In genomic region chr2:188600536-188601210, GRCh38 we compare ENCODE assay signal across 22 cellular contexts.
A peak's percentile ranks its signal among the peaks of the same experiment; 100 is the strongest.
DNase-seq lines count a peak whose midpoint lies in the region; ATAC-seq and TF ChIP-seq lines count a peak whose summit lies in the region.
"Had no signal": no experiment of that assay in that cellular context is flagged by ENCODE, and none has a peak within 500 bp of the region (broad histone marks: within the 10 kb centered on the region; RNA-seq: fewer than 3 reads in every experiment).

No MANE protein-coding gene starts in this region.

- no peak overlapping the region for H2AFZ ChIP-seq in IMR-90 (replicated peaks; ENCODE audit: low read length, poor library complexity)
- no peak overlapping the region for H2AFZ ChIP-seq in mesenchymal stem cell (ENCODE audit: low read depth, low read length)

- no peak overlapping the region for H2BK120ac ChIP-seq in IMR-90 (ENCODE audit: low read depth, low read length)
- no peak overlapping the region for H2BK120ac ChIP-seq in mesenchymal stem cell (ENCODE audit: low read depth, low read length)

- peaks cover 2% of the 10 kb centered on the region; the same call in 1 of the 2 replicates for H3K4me1 ChIP-seq in IMR-90 (ENCODE audit: control insufficient read depth, insufficient read depth, low read length)
- H3K4me1 ChIP-seq in mesenchymal stem cell (ENCODE audit: control insufficient read depth, insufficient read depth, low read depth, low read length), result no peaks in the 10 kb centered on the region
- H3K4me1 ChIP-seq in stomach, result peaks cover 0 to 14% (median 6%) of the 10 kb centered on the region in 4 donors
- H3K4me1 ChIP-seq: esophagus squamous epithelium, spleen had no signal

- no peak overlapping the region for H2AK5ac ChIP-seq in IMR-90 (ENCODE audit: low read depth, low read length)
- no peak overlapping the region for H2AK5ac ChIP-seq in mesenchymal stem cell (ENCODE audit: low read length, severe bottlenecking)

- H2BK15ac ChIP-seq in IMR-90 (ENCODE audit: low read depth, low read length) (no peak overlapping the region), mesenchymal stem cell (ENCODE audit: low read depth, poor library complexity, severe bottlenecking) (no peak overlapping the region)

- ATAC-seq in IMR-90 (ENCODE audit: low read depth) (no peak), GM21786 (IDR thresholded peaks at IDR 0.05; ENCODE audit: unreplicated experiment) (no peak), HG03439 (IDR thresholded peaks at IDR 0.05; ENCODE audit: unreplicated experiment) (no peak)
- ATAC-seq: pancreas; PC-3; stimulated activated naive B cell treated with anti-CD40 and anti-IgM and Interleukin-4, amounts not matched to agents 10 μg/mL and 1 μg/mL and 100 μg/mL, for 72 hours had no signal

- H3K27ac ChIP-seq in IMR-90 (ENCODE audit: insufficient read depth, low read length), result no peak overlapping the region
- H3K27ac ChIP-seq in mesenchymal stem cell (ENCODE audit: low read length, poor library complexity, severe bottlenecking), result no peak overlapping the region
- no peak overlapping the region for H3K27ac ChIP-seq in stomach
- H3K27ac ChIP-seq: cardiac muscle cell, esophagus squamous epithelium, pancreas, spleen had no signal

- H3K56ac ChIP-seq in IMR-90 (ENCODE audit: extremely low read depth, insufficient read depth, low read length), result no peak overlapping the region

- no peaks in the 10 kb centered on the region for H3K36me3 ChIP-seq in IMR-90 (ENCODE audit: control insufficient read depth, insufficient read depth, low read length)
- peaks cover 0 to 2% of the 10 kb centered on the region in 2 experiments for H3K36me3 ChIP-seq in mesenchymal stem cell (ENCODE audit: control insufficient read depth in 1 of 2, insufficient read depth in 2 of 2, low read depth in 1 of 2, low read length in 2 of 2)
- H3K36me3 ChIP-seq in stomach, result no peaks in the 10 kb centered on the region
- H3K36me3 ChIP-seq: cardiac muscle cell, esophagus squamous epithelium, pancreas, spleen, uterus had no signal

- DNase-seq in AG08395 (ENCODE audit: low spot score), result peak; percentile 55
- DNase-seq in IMR-90, result peak; percentile 82
- peak; percentile 73 for DNase-seq in astrocyte of the hippocampus (ENCODE audit: low read depth, low spot score)
- peak; percentile 67 for DNase-seq in mesenchymal stem cell
- DNase-seq in stimulated activated CD4-positive, alpha-beta T cell treated with anti-CD3 and anti-CD28 coated beads, Interleukin-1b, Interleukin-23, amount 100 ng/mL, for 48 hours, result no peak
- DNase-seq in stomach, result no peak
- DNase-seq: activated CD4-positive, alpha-beta T cell treated with anti-CD3 and anti-CD28 coated beads, Interleukin-2, amount 50 U/mL, for 1 hour; activated naive CD4-positive, alpha-beta T cell treated with anti-CD3 and anti-CD28 coated beads, Interleukin-2, amount 50 U/mL, for 16 hours; activated T-cell treated with anti-CD3 and anti-CD28 coated beads for 4 hours; esophagus squamous epithelium; MM.1S; NCI-H2029; NCI-H510A treated with DMSO at 0.1 percent for 48 hours; pancreas; PC-3; SK-N-SH; spleen; stimulated activated naive B cell treated with anti-CD40 and anti-IgM and Interleukin-4, amounts not matched to agents 10 μg/mL and 1 μg/mL and 100 μg/mL, for 72 hours; uterus had no signal

- H3K9ac ChIP-seq in IMR-90 (ENCODE audit: low read depth, low read length) (no peak overlapping the region), mesenchymal stem cell (ENCODE audit: low read length) (no peak overlapping the region)
- H3K9ac ChIP-seq: SK-N-SH had no signal

- POLR2A ChIA-PET in IMR-90 (lab: Charles Lee; ENCODE audit: unreplicated experiment), result no interaction called here

- no peak overlapping the region for H2BK5ac ChIP-seq in IMR-90 (ENCODE audit: low read depth, low read length, poor library complexity, severe bottlenecking)
- H2BK5ac ChIP-seq in mesenchymal stem cell (ENCODE audit: low read depth, low read length, poor library complexity, severe bottlenecking), result no peak overlapping the region

- BruUV-seq in IMR-90 (replicated peaks; lab: Mats Ljungman, UMichigan), result no TSS peak

- H3K4me3 ChIP-seq in IMR-90 (ENCODE audit: insufficient read depth, low read depth, low read length) (no peak overlapping the region), mesenchymal stem cell (ENCODE audit: insufficient read depth in 1 of 2, low read depth in 1 of 2, low read length in 2 of 2) (no peak overlapping the region), stomach (no peak overlapping the region)
- H3K4me3 ChIP-seq: cardiac muscle cell, esophagus squamous epithelium, pancreas, spleen, uterus had no signal

- no peak overlapping the region for H2AK9ac ChIP-seq in IMR-90 (replicated peaks; ENCODE audit: low read depth, low read length, poor library complexity)

- H3K23ac ChIP-seq in IMR-90 (ENCODE audit: low read depth, low read length), result no peak overlapping the region
- H3K23ac ChIP-seq in mesenchymal stem cell (ENCODE audit: low read length in 2 of 2), result no peak overlapping the region

- no peak overlapping the region for H3K18ac ChIP-seq in IMR-90 (ENCODE audit: low read depth, low read length)
- H3K18ac ChIP-seq in mesenchymal stem cell (ENCODE audit: low read depth in 1 of 2, low read length in 2 of 2), result no peak overlapping the region

- H3K4ac ChIP-seq in IMR-90 (ENCODE audit: low read depth, low read length) (no peak overlapping the region), mesenchymal stem cell (ENCODE audit: low read depth in 1 of 2, low read length in 2 of 2) (no peak overlapping the region)

- no peaks in the 10 kb centered on the region for H3K79me1 ChIP-seq in IMR-90 (ENCODE audit: low read depth in 1 of 2, low read length in 2 of 2)
- no peaks in the 10 kb centered on the region for H3K79me1 ChIP-seq in mesenchymal stem cell (replicated peaks; ENCODE audit: low read length, poor library complexity, severe bottlenecking)

- H3K4me2 ChIP-seq in IMR-90 (ENCODE audit: low read depth, low read length) (no peak overlapping the region), mesenchymal stem cell (ENCODE audit: low read length, poor library complexity, severe bottlenecking) (no peak overlapping the region)
- H3K4me2 ChIP-seq: SK-N-SH had no signal

- WGBS in IMR-90 (ENCODE audit: extremely low coverage in 2 of 2, insufficient read length in 1 of 2), 2 experiments, result no CpG with 5 or more reads among the region's 5 CpGs
- 40% methylated on average over 1 of the region's 5 CpGs for WGBS in mesenchymal stem cell
- 71 to 89% (median 84%) methylated on average over 5 of the region's 5 CpGs for WGBS in stomach, 5 donors

- no peak for TF ChIP-seq RAD21 in IMR-90 (IDR thresholded peaks at IDR 0.05; ENCODE audit: low read length)

- in situ Hi-C loops in IMR-90 (cut with MboI; ENCODE audit: low sequenced_read_pairs), result no loop called here

- intact Hi-C loops in IMR-90 (cut with micrococcal nuclease), result no loop called here
- intact Hi-C loops in stomach (cut with DNase I; ENCODE audit: low total_unique reads), result no loop called here

- H4K5ac ChIP-seq in IMR-90 (ENCODE audit: low read depth, low read length), result no peak overlapping the region

- H3K9me3 ChIP-seq in IMR-90 (ENCODE audit: control insufficient read depth, insufficient read depth, low read length) (no peaks in the 10 kb centered on the region), mesenchymal stem cell (ENCODE audit: control insufficient read depth, low read length) (no peaks in the 10 kb centered on the region), stomach (no peaks in the 10 kb centered on the region)
- H3K9me3 ChIP-seq: esophagus squamous epithelium, pancreas, SK-N-SH, uterus had no signal

- H4K91ac ChIP-seq in IMR-90 (ENCODE audit: insufficient read depth, low read depth, low read length) (no peak overlapping the region), mesenchymal stem cell (ENCODE audit: low read length) (no peak overlapping the region)

- dilution Hi-C loops in IMR-90 (cut with HindIII; ENCODE audit: low sequenced_read_pairs, unreplicated experiment), result no loop called here

- TF ChIP-seq CTCF in IMR-90 (conservative IDR thresholded peaks at IDR 0.05; ENCODE audit: low read depth, low read length) (no peak), stomach (IDR thresholded peaks at IDR 0.05) (no peak)

- no peak overlapping the region for H2BK20ac ChIP-seq in IMR-90 (ENCODE audit: low read depth, low read length)

- H4K8ac ChIP-seq in IMR-90 (ENCODE audit: low read depth in 2 of 2, low read length in 2 of 2), result no peak overlapping the region
- H4K8ac ChIP-seq in mesenchymal stem cell (ENCODE audit: low read length), result no peak overlapping the region

- no peaks in the 10 kb centered on the region for H3K27me3 ChIP-seq in IMR-90 (ENCODE audit: control insufficient read depth, insufficient read depth, low read length)
- no peaks in the 10 kb centered on the region for H3K27me3 ChIP-seq in mesenchymal stem cell (ENCODE audit: control insufficient read depth in 1 of 2, insufficient read depth in 1 of 2, low read length in 2 of 2)
- H3K27me3 ChIP-seq in stomach, result no peaks in the 10 kb centered on the region
- H3K27me3 ChIP-seq: cardiac muscle cell, esophagus squamous epithelium, pancreas, spleen, uterus had no signal

- H3K14ac ChIP-seq in IMR-90 (replicated peaks; ENCODE audit: low read depth, low read length), result no peak overlapping the region
- H3K14ac ChIP-seq in mesenchymal stem cell (ENCODE audit: low read length in 2 of 2), result no peak overlapping the region

- TF ChIP-seq EP300 in stomach (IDR thresholded peaks at IDR 0.05), result no peak

- peaks cover 2% of the 10 kb centered on the region; the same call in 1 of the 2 replicates for H3K9me1 ChIP-seq in IMR-90 (ENCODE audit: insufficient read depth, low read length)

- no peak for TF ChIP-seq POLR2A in IMR-90 (IDR thresholded peaks at IDR 0.05; ENCODE audit: low read depth, low read length)
- TF ChIP-seq POLR2A in stomach (IDR thresholded peaks at IDR 0.05), result no peak

- no peaks in the 10 kb centered on the region for H4K20me1 ChIP-seq in IMR-90 (ENCODE audit: insufficient read depth, low read length)

- H2BK12ac ChIP-seq in mesenchymal stem cell (ENCODE audit: low read length in 2 of 2), result no peak overlapping the region

- CTCF ChIA-PET in IMR-90 (lab: Yijun Ruan, JAX), result interaction anchor here (0.6 kb wide), 1 partner anchor 233 kb away, joined by 3 read pairs; no protein-coding TSS in a partner anchor

TF ChIP-seq in IMR-90, 13 proteins besides CTCF, POLR2A, EP300 and RAD21 (continues in another document):
- no peak for TF ChIP-seq MXI1 (IDR thresholded peaks at IDR 0.05; ENCODE audit: borderline replicate concordance, low read depth, low read length)
- no peak for TF ChIP-seq CHD1 (IDR thresholded peaks at IDR 0.05; ENCODE audit: low read depth, low read length)
- no peak for TF ChIP-seq RCOR1 (IDR thresholded peaks at IDR 0.05; ENCODE audit: insufficient replicate concordance, low read length)
- TF ChIP-seq ELK1 (IDR thresholded peaks at IDR 0.05; ENCODE audit: borderline replicate concordance, low read depth, low read length), result no peak

Comparison
In these comparisons a context has a peak if more than half of its experiments do, and no peak if none do; other contexts are left out.
1. DNase-seq: peak in AG08395 (single experiment), IMR-90 (single experiment), astrocyte of the hippocampus (single experiment) and mesenchymal stem cell (single experiment); none in stimulated activated CD4-positive, alpha-beta T cell treated with anti-CD3 and anti-CD28 coated beads, Interleukin-1b, Interleukin-23, amount 100 ng/mL, for 48 hours (single experiment) and stomach (single experiment).